In the genomic region with DNA sequence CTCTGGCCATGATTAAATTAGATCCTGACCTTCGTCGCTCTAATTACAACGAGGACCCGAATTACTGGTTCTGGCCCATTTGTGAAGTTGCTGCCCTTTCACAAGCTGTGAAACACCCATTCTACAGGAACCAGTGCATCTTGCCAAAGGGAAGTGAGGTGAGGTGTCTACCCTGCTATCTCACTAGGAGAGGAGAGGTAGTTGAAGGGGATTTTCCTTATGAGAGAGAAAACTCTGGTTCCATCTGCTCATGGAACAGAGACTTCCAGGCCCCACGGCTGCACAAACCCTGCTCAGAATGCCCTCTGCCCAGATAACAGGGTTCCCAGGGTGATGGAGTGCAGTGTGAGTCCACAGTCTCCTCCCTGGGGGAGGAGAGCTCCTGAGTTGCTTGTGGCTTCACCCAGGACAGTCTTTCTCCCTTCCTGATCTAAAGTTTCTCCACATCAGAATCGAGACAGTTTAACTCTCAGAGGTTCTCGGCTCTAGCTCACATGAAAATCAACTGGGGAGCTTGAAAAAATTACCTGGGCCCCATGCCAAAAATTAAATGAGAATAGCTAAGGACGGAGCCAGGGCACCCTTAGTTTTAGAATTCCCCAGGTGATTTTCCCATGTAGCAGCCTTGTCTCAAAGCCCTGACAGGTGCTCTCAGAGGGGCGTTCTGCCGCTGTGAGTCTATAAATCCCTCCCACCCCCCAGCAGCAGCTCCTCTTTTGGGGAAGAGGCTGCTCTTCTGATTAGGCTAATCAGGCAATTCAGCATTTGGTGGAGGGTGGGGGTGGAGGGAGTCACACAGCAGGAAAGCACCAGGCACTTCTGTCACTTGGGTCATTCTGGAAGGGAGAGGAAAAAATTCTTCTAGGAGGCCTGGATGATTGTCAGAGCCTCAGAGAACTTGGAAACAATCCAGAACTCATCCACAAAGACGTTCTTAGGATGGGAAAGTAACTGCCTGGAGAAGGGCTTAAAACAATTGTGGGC, we compare ENCODE assay signal across 1 cellular context.
TF ChIP-seq lines count a peak whose summit lies in the region.

No MANE protein-coding gene starts in this region.

TF ChIP-seq in SK-N-SH, 30 proteins besides CTCF, POLR2A, EP300 and RAD21:
- TF ChIP-seq RXRA (IDR thresholded peaks at IDR 0.05; ENCODE audit: borderline replicate concordance, low read depth) = no peak
- no peak for TF ChIP-seq RFX5 (IDR thresholded peaks at IDR 0.05; ENCODE audit: low read length)
- TF ChIP-seq, protein P1, sequence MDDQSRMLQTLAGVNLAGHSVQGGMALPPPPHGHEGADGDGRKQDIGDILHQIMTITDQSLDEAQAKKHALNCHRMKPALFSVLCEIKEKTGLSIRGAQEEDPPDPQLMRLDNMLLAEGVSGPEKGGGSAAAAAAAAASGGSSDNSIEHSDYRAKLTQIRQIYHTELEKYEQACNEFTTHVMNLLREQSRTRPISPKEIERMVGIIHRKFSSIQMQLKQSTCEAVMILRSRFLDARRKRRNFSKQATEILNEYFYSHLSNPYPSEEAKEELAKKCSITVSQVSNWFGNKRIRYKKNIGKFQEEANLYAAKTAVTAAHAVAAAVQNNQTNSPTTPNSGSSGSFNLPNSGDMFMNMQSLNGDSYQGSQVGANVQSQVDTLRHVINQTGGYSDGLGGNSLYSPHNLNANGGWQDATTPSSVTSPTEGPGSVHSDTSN (IDR thresholded peaks at IDR 0.05) = no peak
- TF ChIP-seq, protein P2, sequence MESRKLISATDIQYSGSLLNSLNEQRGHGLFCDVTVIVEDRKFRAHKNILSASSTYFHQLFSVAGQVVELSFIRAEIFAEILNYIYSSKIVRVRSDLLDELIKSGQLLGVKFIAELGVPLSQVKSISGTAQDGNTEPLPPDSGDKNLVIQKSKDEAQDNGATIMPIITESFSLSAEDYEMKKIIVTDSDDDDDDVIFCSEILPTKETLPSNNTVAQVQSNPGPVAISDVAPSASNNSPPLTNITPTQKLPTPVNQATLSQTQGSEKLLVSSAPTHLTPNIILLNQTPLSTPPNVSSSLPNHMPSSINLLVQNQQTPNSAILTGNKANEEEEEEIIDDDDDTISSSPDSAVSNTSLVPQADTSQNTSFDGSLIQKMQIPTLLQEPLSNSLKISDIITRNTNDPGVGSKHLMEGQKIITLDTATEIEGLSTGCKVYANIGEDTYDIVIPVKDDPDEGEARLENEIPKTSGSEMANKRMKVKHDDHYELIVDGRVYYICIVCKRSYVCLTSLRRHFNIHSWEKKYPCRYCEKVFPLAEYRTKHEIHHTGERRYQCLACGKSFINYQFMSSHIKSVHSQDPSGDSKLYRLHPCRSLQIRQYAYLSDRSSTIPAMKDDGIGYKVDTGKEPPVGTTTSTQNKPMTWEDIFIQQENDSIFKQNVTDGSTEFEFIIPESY (IDR thresholded peaks at IDR 0.05; ENCODE audit: borderline replicate concordance, low read depth) = no peak
- TF ChIP-seq, protein P3, sequence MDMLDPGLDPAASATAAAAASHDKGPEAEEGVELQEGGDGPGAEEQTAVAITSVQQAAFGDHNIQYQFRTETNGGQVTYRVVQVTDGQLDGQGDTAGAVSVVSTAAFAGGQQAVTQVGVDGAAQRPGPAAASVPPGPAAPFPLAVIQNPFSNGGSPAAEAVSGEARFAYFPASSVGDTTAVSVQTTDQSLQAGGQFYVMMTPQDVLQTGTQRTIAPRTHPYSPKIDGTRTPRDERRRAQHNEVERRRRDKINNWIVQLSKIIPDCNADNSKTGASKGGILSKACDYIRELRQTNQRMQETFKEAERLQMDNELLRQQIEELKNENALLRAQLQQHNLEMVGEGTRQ (IDR thresholded peaks at IDR 0.05; ENCODE audit: borderline replicate concordance, low read depth, low read length) = no peak
- no peak for TF ChIP-seq ELF1 (IDR thresholded peaks at IDR 0.05)
- TF ChIP-seq EZH2phosphoT487 (IDR thresholded peaks at IDR 0.05; ENCODE audit: borderline replicate concordance, low read depth) = no peak
- TF ChIP-seq POLR2AphosphoS5 (IDR thresholded peaks at IDR 0.05; ENCODE audit: low read depth, low read length) = no peak
- TF ChIP-seq TAF1 (IDR thresholded peaks at IDR 0.05; ENCODE audit: borderline replicate concordance, low read depth, low read length) = no peak
- no peak for TF ChIP-seq TEAD4 (IDR thresholded peaks at IDR 0.05; ENCODE audit: borderline replicate concordance, insufficient read depth)
- no peak for TF ChIP-seq YY1 (IDR thresholded peaks at IDR 0.05; ENCODE audit: low read depth)
- TF ChIP-seq RCOR1 (IDR thresholded peaks at IDR 0.05; ENCODE audit: low read length) = no peak
- no peak for TF ChIP-seq JUND (IDR thresholded peaks at IDR 0.05)
- TF ChIP-seq, protein P4, sequence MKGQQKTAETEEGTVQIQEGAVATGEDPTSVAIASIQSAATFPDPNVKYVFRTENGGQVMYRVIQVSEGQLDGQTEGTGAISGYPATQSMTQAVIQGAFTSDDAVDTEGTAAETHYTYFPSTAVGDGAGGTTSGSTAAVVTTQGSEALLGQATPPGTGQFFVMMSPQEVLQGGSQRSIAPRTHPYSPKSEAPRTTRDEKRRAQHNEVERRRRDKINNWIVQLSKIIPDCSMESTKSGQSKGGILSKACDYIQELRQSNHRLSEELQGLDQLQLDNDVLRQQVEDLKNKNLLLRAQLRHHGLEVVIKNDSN (IDR thresholded peaks at IDR 0.05; ENCODE audit: borderline replicate concordance, low read depth) = no peak
- no peak for TF ChIP-seq SMC3 (IDR thresholded peaks at IDR 0.05; ENCODE audit: low read depth, low read length)
- TF ChIP-seq, protein P5, sequence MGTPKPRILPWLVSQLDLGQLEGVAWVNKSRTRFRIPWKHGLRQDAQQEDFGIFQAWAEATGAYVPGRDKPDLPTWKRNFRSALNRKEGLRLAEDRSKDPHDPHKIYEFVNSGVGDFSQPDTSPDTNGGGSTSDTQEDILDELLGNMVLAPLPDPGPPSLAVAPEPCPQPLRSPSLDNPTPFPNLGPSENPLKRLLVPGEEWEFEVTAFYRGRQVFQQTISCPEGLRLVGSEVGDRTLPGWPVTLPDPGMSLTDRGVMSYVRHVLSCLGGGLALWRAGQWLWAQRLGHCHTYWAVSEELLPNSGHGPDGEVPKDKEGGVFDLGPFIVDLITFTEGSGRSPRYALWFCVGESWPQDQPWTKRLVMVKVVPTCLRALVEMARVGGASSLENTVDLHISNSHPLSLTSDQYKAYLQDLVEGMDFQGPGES (IDR thresholded peaks at IDR 0.05; ENCODE audit: low read depth, low read length) = no peak
- TF ChIP-seq TCF12 (IDR thresholded peaks at IDR 0.05) = no peak
- TF ChIP-seq FOXM1 (IDR thresholded peaks at IDR 0.05; ENCODE audit: low read depth) = no peak
- TF ChIP-seq, protein P6, sequence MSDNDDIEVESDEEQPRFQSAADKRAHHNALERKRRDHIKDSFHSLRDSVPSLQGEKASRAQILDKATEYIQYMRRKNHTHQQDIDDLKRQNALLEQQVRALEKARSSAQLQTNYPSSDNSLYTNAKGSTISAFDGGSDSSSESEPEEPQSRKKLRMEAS (IDR thresholded peaks at IDR 0.05; ENCODE audit: low read depth) = no peak
